Comparison of ENCODE assay signal across 2 cellular contexts in the genomic region with DNA sequence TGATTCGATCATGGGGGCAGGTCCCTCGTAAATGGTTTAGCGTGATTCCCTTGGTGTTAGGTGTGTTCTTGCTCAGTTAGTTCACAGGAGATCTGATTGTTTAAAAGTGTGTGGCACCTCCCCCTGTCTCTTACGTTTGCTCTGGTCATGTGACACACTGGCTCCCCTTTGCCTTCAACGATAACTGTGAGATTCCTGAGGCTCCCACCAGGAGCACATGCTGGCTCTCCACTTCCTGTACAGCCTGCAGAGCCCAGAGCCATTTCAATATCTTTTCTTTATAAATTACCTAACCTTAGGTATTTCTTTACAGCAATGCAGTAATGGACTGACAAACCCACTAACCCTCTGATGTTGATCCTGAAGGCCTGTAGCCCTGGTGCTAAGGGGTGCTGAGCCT.
TF ChIP-seq lines count a peak whose summit lies in the region.

No MANE protein-coding gene starts in this region.

TF ChIP-seq in GM23338, 12 proteins besides CTCF, POLR2A, EP300 and RAD21:
- TF ChIP-seq, protein P1, sequence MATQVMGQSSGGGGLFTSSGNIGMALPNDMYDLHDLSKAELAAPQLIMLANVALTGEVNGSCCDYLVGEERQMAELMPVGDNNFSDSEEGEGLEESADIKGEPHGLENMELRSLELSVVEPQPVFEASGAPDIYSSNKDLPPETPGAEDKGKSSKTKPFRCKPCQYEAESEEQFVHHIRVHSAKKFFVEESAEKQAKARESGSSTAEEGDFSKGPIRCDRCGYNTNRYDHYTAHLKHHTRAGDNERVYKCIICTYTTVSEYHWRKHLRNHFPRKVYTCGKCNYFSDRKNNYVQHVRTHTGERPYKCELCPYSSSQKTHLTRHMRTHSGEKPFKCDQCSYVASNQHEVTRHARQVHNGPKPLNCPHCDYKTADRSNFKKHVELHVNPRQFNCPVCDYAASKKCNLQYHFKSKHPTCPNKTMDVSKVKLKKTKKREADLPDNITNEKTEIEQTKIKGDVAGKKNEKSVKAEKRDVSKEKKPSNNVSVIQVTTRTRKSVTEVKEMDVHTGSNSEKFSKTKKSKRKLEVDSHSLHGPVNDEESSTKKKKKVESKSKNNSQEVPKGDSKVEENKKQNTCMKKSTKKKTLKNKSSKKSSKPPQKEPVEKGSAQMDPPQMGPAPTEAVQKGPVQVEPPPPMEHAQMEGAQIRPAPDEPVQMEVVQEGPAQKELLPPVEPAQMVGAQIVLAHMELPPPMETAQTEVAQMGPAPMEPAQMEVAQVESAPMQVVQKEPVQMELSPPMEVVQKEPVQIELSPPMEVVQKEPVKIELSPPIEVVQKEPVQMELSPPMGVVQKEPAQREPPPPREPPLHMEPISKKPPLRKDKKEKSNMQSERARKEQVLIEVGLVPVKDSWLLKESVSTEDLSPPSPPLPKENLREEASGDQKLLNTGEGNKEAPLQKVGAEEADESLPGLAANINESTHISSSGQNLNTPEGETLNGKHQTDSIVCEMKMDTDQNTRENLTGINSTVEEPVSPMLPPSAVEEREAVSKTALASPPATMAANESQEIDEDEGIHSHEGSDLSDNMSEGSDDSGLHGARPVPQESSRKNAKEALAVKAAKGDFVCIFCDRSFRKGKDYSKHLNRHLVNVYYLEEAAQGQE (IDR thresholded peaks at IDR 0.05; ENCODE audit: unreplicated experiment), result no peak
- TF ChIP-seq ZNF331 (CRISPR knock-in tag; IDR thresholded peaks at IDR 0.05; ENCODE audit: low read depth), result no peak
- no peak for TF ChIP-seq STAT1 (IDR thresholded peaks at IDR 0.05; ENCODE audit: unreplicated experiment)
- TF ChIP-seq, protein P2, sequence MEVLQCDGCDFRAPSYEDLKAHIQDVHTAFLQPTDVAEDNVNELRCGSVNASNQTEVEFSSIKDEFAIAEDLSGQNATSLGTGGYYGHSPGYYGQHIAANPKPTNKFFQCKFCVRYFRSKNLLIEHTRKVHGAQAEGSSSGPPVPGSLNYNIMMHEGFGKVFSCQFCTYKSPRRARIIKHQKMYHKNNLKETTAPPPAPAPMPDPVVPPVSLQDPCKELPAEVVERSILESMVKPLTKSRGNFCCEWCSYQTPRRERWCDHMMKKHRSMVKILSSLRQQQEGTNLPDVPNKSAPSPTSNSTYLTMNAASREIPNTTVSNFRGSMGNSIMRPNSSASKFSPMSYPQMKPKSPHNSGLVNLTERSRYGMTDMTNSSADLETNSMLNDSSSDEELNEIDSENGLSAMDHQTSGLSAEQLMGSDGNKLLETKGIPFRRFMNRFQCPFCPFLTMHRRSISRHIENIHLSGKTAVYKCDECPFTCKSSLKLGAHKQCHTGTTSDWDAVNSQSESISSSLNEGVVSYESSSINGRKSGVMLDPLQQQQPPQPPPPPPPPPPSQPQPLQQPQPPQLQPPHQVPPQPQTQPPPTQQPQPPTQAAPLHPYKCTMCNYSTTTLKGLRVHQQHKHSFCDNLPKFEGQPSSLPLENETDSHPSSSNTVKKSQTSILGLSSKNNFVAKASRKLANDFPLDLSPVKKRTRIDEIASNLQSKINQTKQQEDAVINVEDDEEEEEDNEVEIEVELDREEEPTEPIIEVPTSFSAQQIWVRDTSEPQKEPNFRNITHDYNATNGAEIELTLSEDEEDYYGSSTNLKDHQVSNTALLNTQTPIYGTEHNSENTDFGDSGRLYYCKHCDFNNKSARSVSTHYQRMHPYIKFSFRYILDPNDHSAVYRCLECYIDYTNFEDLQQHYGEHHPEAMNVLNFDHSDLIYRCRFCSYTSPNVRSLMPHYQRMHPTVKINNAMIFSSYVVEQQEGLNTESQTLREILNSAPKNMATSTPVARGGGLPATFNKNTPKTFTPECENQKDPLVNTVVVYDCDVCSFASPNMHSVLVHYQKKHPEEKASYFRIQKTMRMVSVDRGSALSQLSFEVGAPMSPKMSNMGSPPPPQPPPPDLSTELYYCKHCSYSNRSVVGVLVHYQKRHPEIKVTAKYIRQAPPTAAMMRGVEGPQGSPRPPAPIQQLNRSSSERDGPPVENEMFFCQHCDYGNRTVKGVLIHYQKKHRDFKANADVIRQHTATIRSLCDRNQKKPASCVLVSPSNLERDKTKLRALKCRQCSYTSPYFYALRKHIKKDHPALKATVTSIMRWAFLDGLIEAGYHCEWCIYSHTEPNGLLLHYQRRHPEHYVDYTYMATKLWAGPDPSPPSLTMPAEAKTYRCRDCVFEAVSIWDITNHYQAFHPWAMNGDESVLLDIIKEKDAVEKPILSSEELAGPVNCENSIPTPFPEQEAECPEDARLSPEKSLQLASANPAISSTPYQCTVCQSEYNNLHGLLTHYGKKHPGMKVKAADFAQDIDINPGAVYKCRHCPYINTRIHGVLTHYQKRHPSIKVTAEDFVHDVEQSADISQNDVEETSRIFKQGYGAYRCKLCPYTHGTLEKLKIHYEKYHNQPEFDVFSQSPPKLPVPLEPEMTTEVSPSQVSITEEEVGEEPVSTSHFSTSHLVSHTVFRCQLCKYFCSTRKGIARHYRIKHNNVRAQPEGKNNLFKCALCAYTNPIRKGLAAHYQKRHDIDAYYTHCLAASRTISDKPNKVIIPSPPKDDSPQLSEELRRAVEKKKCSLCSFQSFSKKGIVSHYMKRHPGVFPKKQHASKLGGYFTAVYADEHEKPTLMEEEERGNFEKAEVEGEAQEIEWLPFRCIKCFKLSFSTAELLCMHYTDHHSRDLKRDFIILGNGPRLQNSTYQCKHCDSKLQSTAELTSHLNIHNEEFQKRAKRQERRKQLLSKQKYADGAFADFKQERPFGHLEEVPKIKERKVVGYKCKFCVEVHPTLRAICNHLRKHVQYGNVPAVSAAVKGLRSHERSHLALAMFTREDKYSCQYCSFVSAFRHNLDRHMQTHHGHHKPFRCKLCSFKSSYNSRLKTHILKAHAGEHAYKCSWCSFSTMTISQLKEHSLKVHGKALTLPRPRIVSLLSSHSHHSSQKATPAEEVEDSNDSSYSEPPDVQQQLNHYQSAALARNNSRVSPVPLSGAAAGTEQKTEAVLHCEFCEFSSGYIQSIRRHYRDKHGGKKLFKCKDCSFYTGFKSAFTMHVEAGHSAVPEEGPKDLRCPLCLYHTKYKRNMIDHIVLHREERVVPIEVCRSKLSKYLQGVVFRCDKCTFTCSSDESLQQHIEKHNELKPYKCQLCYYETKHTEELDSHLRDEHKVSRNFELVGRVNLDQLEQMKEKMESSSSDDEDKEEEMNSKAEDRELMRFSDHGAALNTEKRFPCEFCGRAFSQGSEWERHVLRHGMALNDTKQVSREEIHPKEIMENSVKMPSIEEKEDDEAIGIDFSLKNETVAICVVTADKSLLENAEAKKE (CRISPR knock-in tag; IDR thresholded peaks at IDR 0.05), result no peak
- TF ChIP-seq ZNF114 (CRISPR knock-in tag; IDR thresholded peaks at IDR 0.05), result no peak

TF ChIP-seq in K562, 482 proteins besides CTCF, POLR2A, EP300 and RAD21 (continues in another document):
- TF ChIP-seq PURB (CRISPR knock-in tag; IDR thresholded peaks at IDR 0.05; ENCODE audit: low read depth) (no peak), FOXA1 (IDR thresholded peaks at IDR 0.05; ENCODE audit: borderline replicate concordance) (no peak), RAD51 (IDR thresholded peaks at IDR 0.05; ENCODE audit: borderline replicate concordance, low read depth) (peak; percentile 65; the same call in 1 of the 2 replicates), TOE1 (IDR thresholded peaks at IDR 0.05; ENCODE audit: borderline replicate concordance) (peak; percentile 60; the same call in 1 of the 2 replicates), TOE1 (CRISPR knock-in tag; IDR thresholded peaks at IDR 0.05; ENCODE audit: borderline replicate concordance, low read depth) (no peak), CBFA2T2 (conservative IDR thresholded peaks at IDR 0.05) (0 out of 2 replicates have a peak, but pooled peaks have one; percentile 8), NR2C1 (IDR thresholded peaks at IDR 0.05) (no peak), NR2C1 (tag; IDR thresholded peaks at IDR 0.05) (peak; percentile 52; the same call in 1 of the 2 replicates), SMAD4 (CRISPR knock-in tag; conservative IDR thresholded peaks at IDR 0.05) (0 out of 2 replicates have a peak, but pooled peaks have one; percentile 24)
- TF ChIP-seq, protein P3, sequence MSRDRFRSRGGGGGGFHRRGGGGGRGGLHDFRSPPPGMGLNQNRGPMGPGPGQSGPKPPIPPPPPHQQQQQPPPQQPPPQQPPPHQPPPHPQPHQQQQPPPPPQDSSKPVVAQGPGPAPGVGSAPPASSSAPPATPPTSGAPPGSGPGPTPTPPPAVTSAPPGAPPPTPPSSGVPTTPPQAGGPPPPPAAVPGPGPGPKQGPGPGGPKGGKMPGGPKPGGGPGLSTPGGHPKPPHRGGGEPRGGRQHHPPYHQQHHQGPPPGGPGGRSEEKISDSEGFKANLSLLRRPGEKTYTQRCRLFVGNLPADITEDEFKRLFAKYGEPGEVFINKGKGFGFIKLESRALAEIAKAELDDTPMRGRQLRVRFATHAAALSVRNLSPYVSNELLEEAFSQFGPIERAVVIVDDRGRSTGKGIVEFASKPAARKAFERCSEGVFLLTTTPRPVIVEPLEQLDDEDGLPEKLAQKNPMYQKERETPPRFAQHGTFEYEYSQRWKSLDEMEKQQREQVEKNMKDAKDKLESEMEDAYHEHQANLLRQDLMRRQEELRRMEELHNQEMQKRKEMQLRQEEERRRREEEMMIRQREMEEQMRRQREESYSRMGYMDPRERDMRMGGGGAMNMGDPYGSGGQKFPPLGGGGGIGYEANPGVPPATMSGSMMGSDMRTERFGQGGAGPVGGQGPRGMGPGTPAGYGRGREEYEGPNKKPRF (IDR thresholded peaks at IDR 0.05; ENCODE audit: low read depth, low read length), result no peak
- TF ChIP-seq, protein P4, sequence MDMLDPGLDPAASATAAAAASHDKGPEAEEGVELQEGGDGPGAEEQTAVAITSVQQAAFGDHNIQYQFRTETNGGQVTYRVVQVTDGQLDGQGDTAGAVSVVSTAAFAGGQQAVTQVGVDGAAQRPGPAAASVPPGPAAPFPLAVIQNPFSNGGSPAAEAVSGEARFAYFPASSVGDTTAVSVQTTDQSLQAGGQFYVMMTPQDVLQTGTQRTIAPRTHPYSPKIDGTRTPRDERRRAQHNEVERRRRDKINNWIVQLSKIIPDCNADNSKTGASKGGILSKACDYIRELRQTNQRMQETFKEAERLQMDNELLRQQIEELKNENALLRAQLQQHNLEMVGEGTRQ (CRISPR knock-in tag; IDR thresholded peaks at IDR 0.05), result peak; percentile 57
- TF ChIP-seq, protein P5, sequence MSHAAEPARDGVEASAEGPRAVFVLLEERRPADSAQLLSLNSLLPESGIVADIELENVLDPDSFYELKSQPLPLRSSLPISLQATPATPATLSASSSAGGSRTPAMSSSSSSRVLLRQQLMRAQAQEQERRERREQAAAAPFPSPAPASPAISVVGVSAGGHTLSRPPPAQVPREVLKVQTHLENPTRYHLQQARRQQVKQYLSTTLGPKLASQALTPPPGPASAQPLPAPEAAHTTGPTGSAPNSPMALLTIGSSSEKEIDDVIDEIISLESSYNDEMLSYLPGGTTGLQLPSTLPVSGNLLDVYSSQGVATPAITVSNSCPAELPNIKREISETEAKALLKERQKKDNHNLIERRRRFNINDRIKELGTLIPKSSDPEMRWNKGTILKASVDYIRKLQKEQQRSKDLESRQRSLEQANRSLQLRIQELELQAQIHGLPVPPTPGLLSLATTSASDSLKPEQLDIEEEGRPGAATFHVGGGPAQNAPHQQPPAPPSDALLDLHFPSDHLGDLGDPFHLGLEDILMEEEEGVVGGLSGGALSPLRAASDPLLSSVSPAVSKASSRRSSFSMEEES (CRISPR knock-in tag; IDR thresholded peaks at IDR 0.05), result peak; percentile 93
